15 cellular contexts compared by ENCODE assay signal in genomic region chr9:279674-280073, GRCh38.
"Had no signal": no experiment of that assay in that cellular context is flagged by ENCODE, and none has a peak within 500 bp of the region (broad histone marks: within the 10 kb centered on the region; RNA-seq: fewer than 3 reads in every experiment).

No MANE protein-coding gene starts in this region.

- H3K27ac ChIP-seq: ascending aorta, neural progenitor cell, prostate gland, right atrium auricular region, WERI-Rb-1 had no signal

- ATAC-seq: effector memory CD8-positive, alpha-beta T cell; left ventricle myocardium superior had no signal

- H3K9me3 Mint-ChIP-seq: activated naive CD4-positive, alpha-beta T cell treated with anti-CD3 and anti-CD28 coated beads, Interleukin-2, amount 50 U/mL, for 24 hours; activated T-helper 2 cell treated with anti-CD3 and anti-CD28 coated beads, Interferon-gamma antibody, Interleukin-2, Interleukin-4, amounts not matched to agents 10 μg/mL and 5 μg/mL and 100 μg/mL, durations not matched to agents 14 hours and 24 hours and 36 hours; effector memory CD8-positive, alpha-beta T cell; memory B cell; neural progenitor cell; stimulated activated naive CD8-positive, alpha-beta T cell treated with anti-CD3 and anti-CD28 coated beads, Interleukin-15, Interleukin-2, amounts not matched to agents 100 ng/mL and 50 ng/mL, for 24 hours; type B pancreatic cell had no signal

- H3K4me3 Mint-ChIP-seq: activated naive CD4-positive, alpha-beta T cell treated with anti-CD3 and anti-CD28 coated beads, Interleukin-2, amount 50 U/mL, for 24 hours; memory B cell; neural progenitor cell; stimulated activated naive CD8-positive, alpha-beta T cell treated with anti-CD3 and anti-CD28 coated beads, Interleukin-15, Interleukin-2, amounts not matched to agents 100 ng/mL and 50 ng/mL, for 24 hours; type B pancreatic cell had no signal

- H3K9me3 ChIP-seq: ascending aorta, esophagus squamous epithelium, prostate gland, right atrium auricular region had no signal

- DNase-seq: activated CD4-positive, alpha-beta T cell treated with anti-CD3 and anti-CD28 coated beads, Interleukin-2, amount 50 U/mL, for 1 hour; dermis blood vessel endothelial cell; effector memory CD8-positive, alpha-beta T cell; esophagus squamous epithelium; left ventricle myocardium superior; WERI-Rb-1 had no signal

- H3K36me3 Mint-ChIP-seq: neural progenitor cell, type B pancreatic cell had no signal

- H3K4me3 ChIP-seq: ascending aorta, esophagus squamous epithelium, neural progenitor cell, prostate gland, right atrium auricular region had no signal

- H3K27me3 ChIP-seq: ascending aorta, esophagus squamous epithelium, neural progenitor cell, right atrium auricular region had no signal

- H3K36me3 ChIP-seq: ascending aorta, esophagus squamous epithelium, neural progenitor cell, prostate gland, right atrium auricular region, WERI-Rb-1 had no signal

- H3K4me1 Mint-ChIP-seq: neural progenitor cell had no signal

- H3K27ac Mint-ChIP-seq: effector memory CD8-positive, alpha-beta T cell; memory B cell; neural progenitor cell; type B pancreatic cell had no signal

- H3K27me3 Mint-ChIP-seq: activated naive CD4-positive, alpha-beta T cell treated with anti-CD3 and anti-CD28 coated beads, Interleukin-2, amount 50 U/mL, for 24 hours; effector memory CD8-positive, alpha-beta T cell; memory B cell; stimulated activated naive CD8-positive, alpha-beta T cell treated with anti-CD3 and anti-CD28 coated beads, Interleukin-15, Interleukin-2, amounts not matched to agents 100 ng/mL and 50 ng/mL, for 24 hours; type B pancreatic cell had no signal

- H3K4me1 ChIP-seq: ascending aorta, esophagus squamous epithelium, neural progenitor cell, prostate gland, right atrium auricular region had no signal
